Comparison of ENCODE assay signal across 1 cellular context in genomic region chr22:33921576-33922181, GRCh38.
TF ChIP-seq lines count a peak whose summit lies in the region.

No MANE protein-coding gene starts in this region.

TF ChIP-seq in HEK293, 187 proteins besides CTCF, POLR2A, EP300 and RAD21 (continued from another document):
- TF ChIP-seq ZNF423 (tag by site-specific recombination; IDR thresholded peaks at IDR 0.05) (no peak), INSM2 (tag by site-specific recombination; IDR thresholded peaks at IDR 0.05) (0 out of 2 replicates have a peak, but pooled peaks have one; percentile 19), SP2 (tag by site-specific recombination; IDR thresholded peaks at IDR 0.05) (peak; percentile 59), EGR2 (tag by site-specific recombination; IDR thresholded peaks at IDR 0.05; ENCODE audit: low read depth) (no peak), ZNF394 (tag by site-specific recombination; IDR thresholded peaks at IDR 0.05; ENCODE audit: borderline replicate concordance) (no peak), ZNF274 (IDR thresholded peaks at IDR 0.05; ENCODE audit: low read length) (no peak), ZNF274 (tag by site-specific recombination; IDR thresholded peaks at IDR 0.05; ENCODE audit: borderline replicate concordance) (no peak), ZNF76 (tag by site-specific recombination; IDR thresholded peaks at IDR 0.05; ENCODE audit: borderline replicate concordance, low read depth) (peak; percentile 73), ZNF707 (tag by site-specific recombination; IDR thresholded peaks at IDR 0.05) (no peak), ZNF366 (tag by site-specific recombination; conservative IDR thresholded peaks at IDR 0.05) (0 out of 2 replicates have a peak, but pooled peaks have one; percentile 49), ZBTB7A (tag by site-specific recombination; IDR thresholded peaks at IDR 0.05; ENCODE audit: low read depth) (peak; percentile 68; the same call in 1 of the 2 replicates), KLF16 (tag by site-specific recombination; IDR thresholded peaks at IDR 0.05) (peak; percentile 80), BCL11A (tag by site-specific recombination; IDR thresholded peaks at IDR 0.05; ENCODE audit: low read depth) (peak; percentile 34; the same call in 1 of the 2 replicates), ZNF776 (tag by site-specific recombination; IDR thresholded peaks at IDR 0.05; ENCODE audit: borderline replicate concordance) (no peak), ZNF623 (tag by site-specific recombination; IDR thresholded peaks at IDR 0.05) (0 out of 2 replicates have a peak, but pooled peaks have one; percentile 15), PRDM10 (tag by site-specific recombination; IDR thresholded peaks at IDR 0.05) (peak; percentile 48; the same call in 1 of the 2 replicates), MZF1 (tag by site-specific recombination; IDR thresholded peaks at IDR 0.05; ENCODE audit: borderline replicate concordance) (no peak), ZNF561 (tag by site-specific recombination; IDR thresholded peaks at IDR 0.05; ENCODE audit: borderline replicate concordance) (no peak), ZNF18 (tag by site-specific recombination; IDR thresholded peaks at IDR 0.05) (no peak), ZBTB48 (tag by site-specific recombination; IDR thresholded peaks at IDR 0.05) (peak; percentile 95), PRDM1 (tag by site-specific recombination; IDR thresholded peaks at IDR 0.05) (peak; percentile 74), SCRT1 (tag by site-specific recombination; IDR thresholded peaks at IDR 0.05; ENCODE audit: borderline replicate concordance) (no peak), ZBTB20 (tag by site-specific recombination; IDR thresholded peaks at IDR 0.05) (0 out of 2 replicates have a peak, but pooled peaks have one; percentile 38), ZBTB17 (tag by site-specific recombination; IDR thresholded peaks at IDR 0.05) (peak; percentile 62), ZNF341 (tag by site-specific recombination; IDR thresholded peaks at IDR 0.05; ENCODE audit: low read depth) (0 out of 2 replicates have a peak, but pooled peaks have one; percentile 28), KLF7 (tag by site-specific recombination; IDR thresholded peaks at IDR 0.05; ENCODE audit: borderline replicate concordance) (peak; percentile 31; the same call in 1 of the 2 replicates)
- TF ChIP-seq, protein P1, sequence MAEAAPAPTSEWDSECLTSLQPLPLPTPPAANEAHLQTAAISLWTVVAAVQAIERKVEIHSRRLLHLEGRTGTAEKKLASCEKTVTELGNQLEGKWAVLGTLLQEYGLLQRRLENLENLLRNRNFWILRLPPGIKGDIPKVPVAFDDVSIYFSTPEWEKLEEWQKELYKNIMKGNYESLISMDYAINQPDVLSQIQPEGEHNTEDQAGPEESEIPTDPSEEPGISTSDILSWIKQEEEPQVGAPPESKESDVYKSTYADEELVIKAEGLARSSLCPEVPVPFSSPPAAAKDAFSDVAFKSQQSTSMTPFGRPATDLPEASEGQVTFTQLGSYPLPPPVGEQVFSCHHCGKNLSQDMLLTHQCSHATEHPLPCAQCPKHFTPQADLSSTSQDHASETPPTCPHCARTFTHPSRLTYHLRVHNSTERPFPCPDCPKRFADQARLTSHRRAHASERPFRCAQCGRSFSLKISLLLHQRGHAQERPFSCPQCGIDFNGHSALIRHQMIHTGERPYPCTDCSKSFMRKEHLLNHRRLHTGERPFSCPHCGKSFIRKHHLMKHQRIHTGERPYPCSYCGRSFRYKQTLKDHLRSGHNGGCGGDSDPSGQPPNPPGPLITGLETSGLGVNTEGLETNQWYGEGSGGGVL (tag by site-specific recombination; IDR thresholded peaks at IDR 0.05): 0 out of 2 replicates have a peak, but pooled peaks have one; percentile 25
- TF ChIP-seq, protein P2, sequence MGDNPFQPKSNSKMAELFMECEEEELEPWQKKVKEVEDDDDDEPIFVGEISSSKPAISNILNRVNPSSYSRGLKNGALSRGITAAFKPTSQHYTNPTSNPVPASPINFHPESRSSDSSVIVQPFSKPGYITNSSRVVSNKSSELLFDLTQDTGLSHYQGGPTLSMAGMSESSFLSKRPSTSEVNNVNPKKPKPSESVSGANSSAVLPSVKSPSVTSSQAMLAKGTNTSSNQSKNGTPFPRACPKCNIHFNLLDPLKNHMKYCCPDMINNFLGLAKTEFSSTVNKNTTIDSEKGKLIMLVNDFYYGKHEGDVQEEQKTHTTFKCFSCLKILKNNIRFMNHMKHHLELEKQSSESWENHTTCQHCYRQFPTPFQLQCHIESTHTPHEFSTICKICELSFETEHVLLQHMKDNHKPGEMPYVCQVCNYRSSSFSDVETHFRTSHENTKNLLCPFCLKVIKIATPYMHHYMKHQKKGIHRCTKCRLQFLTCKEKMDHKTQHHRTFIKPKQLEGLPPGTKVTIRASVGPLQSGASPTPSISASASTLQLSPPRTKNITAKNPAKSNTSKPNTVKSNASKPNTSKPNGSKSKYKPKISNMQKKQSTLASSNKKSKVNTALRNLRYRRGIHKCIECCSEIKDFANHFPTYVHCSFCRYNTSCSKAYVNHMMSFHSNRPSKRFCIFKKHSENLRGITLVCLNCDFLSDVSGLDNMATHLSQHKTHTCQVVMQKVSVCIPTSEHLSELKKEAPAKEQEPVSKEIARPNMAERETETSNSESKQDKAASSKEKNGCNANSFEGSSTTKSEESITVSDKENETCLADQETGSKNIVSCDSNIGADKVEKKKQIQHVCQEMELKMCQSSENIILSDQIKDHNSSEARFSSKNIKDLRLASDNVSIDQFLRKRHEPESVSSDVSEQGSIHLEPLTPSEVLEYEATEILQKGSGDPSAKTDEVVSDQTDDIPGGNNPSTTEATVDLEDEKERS (tag by site-specific recombination; IDR thresholded peaks at IDR 0.05): 0 out of 2 replicates have a peak, but pooled peaks have one; percentile 28
- TF ChIP-seq, protein P3, sequence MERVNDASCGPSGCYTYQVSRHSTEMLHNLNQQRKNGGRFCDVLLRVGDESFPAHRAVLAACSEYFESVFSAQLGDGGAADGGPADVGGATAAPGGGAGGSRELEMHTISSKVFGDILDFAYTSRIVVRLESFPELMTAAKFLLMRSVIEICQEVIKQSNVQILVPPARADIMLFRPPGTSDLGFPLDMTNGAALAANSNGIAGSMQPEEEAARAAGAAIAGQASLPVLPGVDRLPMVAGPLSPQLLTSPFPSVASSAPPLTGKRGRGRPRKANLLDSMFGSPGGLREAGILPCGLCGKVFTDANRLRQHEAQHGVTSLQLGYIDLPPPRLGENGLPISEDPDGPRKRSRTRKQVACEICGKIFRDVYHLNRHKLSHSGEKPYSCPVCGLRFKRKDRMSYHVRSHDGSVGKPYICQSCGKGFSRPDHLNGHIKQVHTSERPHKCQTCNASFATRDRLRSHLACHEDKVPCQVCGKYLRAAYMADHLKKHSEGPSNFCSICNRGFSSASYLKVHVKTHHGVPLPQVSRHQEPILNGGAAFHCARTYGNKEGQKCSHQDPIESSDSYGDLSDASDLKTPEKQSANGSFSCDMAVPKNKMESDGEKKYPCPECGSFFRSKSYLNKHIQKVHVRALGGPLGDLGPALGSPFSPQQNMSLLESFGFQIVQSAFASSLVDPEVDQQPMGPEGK (tag by site-specific recombination; IDR thresholded peaks at IDR 0.05): peak; percentile 76
- TF ChIP-seq, protein P4, sequence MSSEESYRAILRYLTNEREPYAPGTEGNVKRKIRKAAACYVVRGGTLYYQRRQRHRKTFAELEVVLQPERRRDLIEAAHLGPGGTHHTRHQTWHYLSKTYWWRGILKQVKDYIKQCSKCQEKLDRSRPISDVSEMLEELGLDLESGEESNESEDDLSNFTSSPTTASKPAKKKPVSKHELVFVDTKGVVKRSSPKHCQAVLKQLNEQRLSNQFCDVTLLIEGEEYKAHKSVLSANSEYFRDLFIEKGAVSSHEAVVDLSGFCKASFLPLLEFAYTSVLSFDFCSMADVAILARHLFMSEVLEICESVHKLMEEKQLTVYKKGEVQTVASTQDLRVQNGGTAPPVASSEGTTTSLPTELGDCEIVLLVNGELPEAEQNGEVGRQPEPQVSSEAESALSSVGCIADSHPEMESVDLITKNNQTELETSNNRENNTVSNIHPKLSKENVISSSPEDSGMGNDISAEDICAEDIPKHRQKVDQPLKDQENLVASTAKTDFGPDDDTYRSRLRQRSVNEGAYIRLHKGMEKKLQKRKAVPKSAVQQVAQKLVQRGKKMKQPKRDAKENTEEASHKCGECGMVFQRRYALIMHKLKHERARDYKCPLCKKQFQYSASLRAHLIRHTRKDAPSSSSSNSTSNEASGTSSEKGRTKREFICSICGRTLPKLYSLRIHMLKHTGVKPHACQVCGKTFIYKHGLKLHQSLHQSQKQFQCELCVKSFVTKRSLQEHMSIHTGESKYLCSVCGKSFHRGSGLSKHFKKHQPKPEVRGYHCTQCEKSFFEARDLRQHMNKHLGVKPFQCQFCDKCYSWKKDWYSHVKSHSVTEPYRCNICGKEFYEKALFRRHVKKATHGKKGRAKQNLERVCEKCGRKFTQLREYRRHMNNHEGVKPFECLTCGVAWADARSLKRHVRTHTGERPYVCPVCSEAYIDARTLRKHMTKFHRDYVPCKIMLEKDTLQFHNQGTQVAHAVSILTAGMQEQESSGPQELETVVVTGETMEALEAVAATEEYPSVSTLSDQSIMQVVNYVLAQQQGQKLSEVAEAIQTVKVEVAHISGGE (tag by site-specific recombination; conservative IDR thresholded peaks at IDR 0.05; ENCODE audit: low read depth): peak; percentile 51
